In the genomic region with DNA sequence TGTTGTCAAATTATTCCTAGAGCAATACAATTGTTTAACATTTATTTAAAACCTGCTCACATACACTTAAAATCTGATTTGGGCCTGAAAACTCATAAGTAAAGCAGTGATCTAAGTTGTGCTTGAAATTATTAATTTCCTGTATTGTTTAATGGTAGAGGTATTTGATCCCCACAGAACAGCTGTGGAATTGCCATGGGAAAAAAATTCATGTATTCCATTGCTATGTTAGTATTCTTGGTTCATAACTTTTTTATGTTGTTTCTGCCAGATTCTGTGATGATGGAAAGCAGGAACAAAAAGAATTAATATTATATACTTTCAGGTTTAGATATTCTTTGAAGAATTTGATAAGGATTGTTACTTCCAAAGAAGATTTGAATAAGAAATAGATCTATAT, we compare ENCODE assay signal across 34 cellular contexts.
"Had no signal": no experiment of that assay in that cellular context is flagged by ENCODE, and none has a peak within 500 bp of the region (broad histone marks: within the 10 kb centered on the region; RNA-seq: fewer than 3 reads in every experiment).

No MANE protein-coding gene starts in this region.

- H3K4me1 Mint-ChIP-seq: T-helper 17 cell had no signal

- DNase-seq: activated CD4-positive, alpha-beta memory T cell treated with anti-CD3 and anti-CD28 coated beads for 36 hours; activated CD4-positive, alpha-beta T cell treated with anti-CD3 and anti-CD28 coated beads for 36 hours; activated CD4-positive, alpha-beta T cell treated with anti-CD3 and anti-CD28 coated beads, Interleukin-2, amount 10 ng/mL, durations not matched to agents 24 days and 14 days; activated CD4-positive, CD25-positive, alpha-beta regulatory T cell; activated CD4-positive, CD25-positive, alpha-beta regulatory T cell treated with anti-CD3 and anti-CD28 coated beads, Interleukin-2, amount 50 U/mL, for 72 hours; activated CD8-positive, alpha-beta memory T cell treated with anti-CD3 and anti-CD28 coated beads, Interleukin-2, amount 10 ng/mL, durations not matched to agents 7 days and 5 days; activated CD8-positive, alpha-beta memory T cell treated with anti-CD3 and anti-CD28 coated beads, Interleukin-2, amount 50 U/mL, for 4 hours; activated CD8-positive, alpha-beta T cell treated with anti-CD3 and anti-CD28 coated beads, Interleukin-2, amount 10 ng/mL, durations not matched to agents 7 days and 5 days; activated effector memory CD4-positive, alpha-beta T cell treated with anti-CD3 and anti-CD28 coated beads, Interleukin-2, amount 50 U/mL, for 16 hours; activated naive CD4-positive, alpha-beta T cell treated with anti-CD3 and anti-CD28 coated beads for 36 hours; activated naive CD8-positive, alpha-beta T cell treated with anti-CD3 and anti-CD28 coated beads for 36 hours; activated naive CD8-positive, alpha-beta T cell treated with anti-CD3 and anti-CD28 coated beads, Interleukin-2, amount 50 U/mL, for 24 hours; activated T-cell treated with anti-CD3 and anti-CD28 coated beads, Interleukin-2, amount 50 U/mL, for 1 hour; activated T-cell treated with anti-CD3 and anti-CD28 coated beads, Interleukin-2, amount 50 U/mL, for 48 hours; adrenal gland; amygdala; aorta; body of pancreas; caudate nucleus; cortex of kidney; dorsolateral prefrontal cortex; effector memory CD4-positive, alpha-beta T cell; endodermal cell; erythroblast; foreskin keratinocyte; gastrocnemius medialis; glutamatergic neuron; T-helper 1 cell; T-helper 17 cell; T1000 had no signal

- H3K27me3 Mint-ChIP-seq: T-helper 17 cell had no signal

- ATAC-seq: activated CD4-positive, alpha-beta T cell treated with anti-CD3 and anti-CD28 coated beads for 36 hours; activated CD8-positive, alpha-beta memory T cell treated with anti-CD3 and anti-CD28 coated beads, Interleukin-2, amount 10 ng/mL, durations not matched to agents 7 days and 5 days; activated CD8-positive, alpha-beta T cell treated with anti-CD3 and anti-CD28 coated beads, Interleukin-2, amount 10 ng/mL, durations not matched to agents 7 days and 5 days; activated naive CD8-positive, alpha-beta T cell treated with anti-CD3 and anti-CD28 coated beads, Interleukin-2, amount 50 U/mL, for 24 hours; body of pancreas; foreskin keratinocyte; gastrocnemius medialis; T-helper 17 cell had no signal

- H3K27ac Mint-ChIP-seq: activated CD4-positive, alpha-beta memory T cell treated with anti-CD3 and anti-CD28 coated beads for 36 hours; activated CD4-positive, alpha-beta T cell treated with anti-CD3 and anti-CD28 coated beads for 36 hours; activated CD4-positive, alpha-beta T cell treated with anti-CD3 and anti-CD28 coated beads, Interleukin-2, amount 10 ng/mL, durations not matched to agents 24 days and 14 days; activated CD8-positive, alpha-beta memory T cell treated with anti-CD3 and anti-CD28 coated beads, Interleukin-2, amount 10 ng/mL, durations not matched to agents 7 days and 5 days; activated CD8-positive, alpha-beta T cell treated with anti-CD3 and anti-CD28 coated beads, Interleukin-2, amount 10 ng/mL, durations not matched to agents 7 days and 5 days; activated naive CD4-positive, alpha-beta T cell treated with anti-CD3 and anti-CD28 coated beads for 36 hours; activated naive CD4-positive, alpha-beta T cell treated with anti-CD3 and anti-CD28 coated beads, Interleukin-2, amount 50 U/mL, for 24 hours; activated naive CD8-positive, alpha-beta T cell treated with anti-CD3 and anti-CD28 coated beads for 36 hours; activated naive CD8-positive, alpha-beta T cell treated with anti-CD3 and anti-CD28 coated beads, Interleukin-2, amount 50 U/mL, for 24 hours; endodermal cell; T-helper 17 cell; T-helper 2 cell treated with Interferon-gamma antibody and Interleukin-4, amounts not matched to agents 5 μg/mL and 100 μg/mL, for 36 hours had no signal

- H3K36me3 Mint-ChIP-seq: activated CD4-positive, alpha-beta memory T cell treated with anti-CD3 and anti-CD28 coated beads for 36 hours; activated CD8-positive, alpha-beta memory T cell treated with anti-CD3 and anti-CD28 coated beads, Interleukin-2, amount 10 ng/mL, durations not matched to agents 7 days and 5 days; activated naive CD4-positive, alpha-beta T cell treated with anti-CD3 and anti-CD28 coated beads, Interleukin-2, amount 50 U/mL, for 24 hours; activated naive CD8-positive, alpha-beta T cell treated with anti-CD3 and anti-CD28 coated beads for 36 hours had no signal

- H3K4me3 Mint-ChIP-seq: activated CD4-positive, alpha-beta memory T cell treated with anti-CD3 and anti-CD28 coated beads for 36 hours; activated CD4-positive, alpha-beta T cell treated with anti-CD3 and anti-CD28 coated beads for 36 hours; activated CD4-positive, alpha-beta T cell treated with anti-CD3 and anti-CD28 coated beads, Interleukin-2, amount 10 ng/mL, durations not matched to agents 24 days and 14 days; activated CD8-positive, alpha-beta memory T cell treated with anti-CD3 and anti-CD28 coated beads, Interleukin-2, amount 10 ng/mL, durations not matched to agents 7 days and 5 days; activated CD8-positive, alpha-beta T cell treated with anti-CD3 and anti-CD28 coated beads, Interleukin-2, amount 10 ng/mL, durations not matched to agents 7 days and 5 days; activated naive CD4-positive, alpha-beta T cell treated with anti-CD3 and anti-CD28 coated beads for 36 hours; activated naive CD4-positive, alpha-beta T cell treated with anti-CD3 and anti-CD28 coated beads, Interleukin-2, amount 50 U/mL, for 24 hours; activated naive CD8-positive, alpha-beta T cell treated with anti-CD3 and anti-CD28 coated beads for 36 hours; activated naive CD8-positive, alpha-beta T cell treated with anti-CD3 and anti-CD28 coated beads, Interleukin-2, amount 50 U/mL, for 24 hours; activated T-helper 1 cell treated with anti-CD3 and anti-CD28 coated beads, Interleukin-12 subunit alpha, Interleukin-12 subunit beta, Interleukin-2, Interleukin-4 antibody, amounts not matched to agents 30 ng/mL and 10 ng/mL and 1 ng/mL, durations not matched to agents 14 hours and 24 hours and 36 hours; endodermal cell; T-helper 17 cell; T-helper 2 cell treated with Interferon-gamma antibody and Interleukin-4, amounts not matched to agents 5 μg/mL and 100 μg/mL, for 36 hours had no signal

- H3K9me3 Mint-ChIP-seq: activated CD4-positive, alpha-beta memory T cell treated with anti-CD3 and anti-CD28 coated beads for 36 hours; activated CD4-positive, alpha-beta T cell treated with anti-CD3 and anti-CD28 coated beads, Interleukin-2, amount 10 ng/mL, durations not matched to agents 24 days and 14 days; activated naive CD4-positive, alpha-beta T cell treated with anti-CD3 and anti-CD28 coated beads for 36 hours; activated naive CD4-positive, alpha-beta T cell treated with anti-CD3 and anti-CD28 coated beads, Interleukin-2, amount 50 U/mL, for 24 hours; activated naive CD8-positive, alpha-beta T cell treated with anti-CD3 and anti-CD28 coated beads for 36 hours; activated naive CD8-positive, alpha-beta T cell treated with anti-CD3 and anti-CD28 coated beads, Interleukin-2, amount 50 U/mL, for 24 hours; activated T-helper 1 cell treated with anti-CD3 and anti-CD28 coated beads, Interleukin-12 subunit alpha, Interleukin-12 subunit beta, Interleukin-2, Interleukin-4 antibody, amounts not matched to agents 30 ng/mL and 10 ng/mL and 1 ng/mL, durations not matched to agents 14 hours and 24 hours and 36 hours; activated T-helper 2 cell treated with anti-CD3 and anti-CD28 coated beads, Interferon-gamma antibody, Interleukin-2, Interleukin-4, amounts not matched to agents 10 μg/mL and 5 μg/mL and 100 μg/mL, durations not matched to agents 14 hours and 24 hours and 36 hours; endodermal cell; T-helper 2 cell treated with Interferon-gamma antibody and Interleukin-4, amounts not matched to agents 5 μg/mL and 100 μg/mL, for 36 hours had no signal
